23 cellular contexts compared by ENCODE assay signal in the genomic region with DNA sequence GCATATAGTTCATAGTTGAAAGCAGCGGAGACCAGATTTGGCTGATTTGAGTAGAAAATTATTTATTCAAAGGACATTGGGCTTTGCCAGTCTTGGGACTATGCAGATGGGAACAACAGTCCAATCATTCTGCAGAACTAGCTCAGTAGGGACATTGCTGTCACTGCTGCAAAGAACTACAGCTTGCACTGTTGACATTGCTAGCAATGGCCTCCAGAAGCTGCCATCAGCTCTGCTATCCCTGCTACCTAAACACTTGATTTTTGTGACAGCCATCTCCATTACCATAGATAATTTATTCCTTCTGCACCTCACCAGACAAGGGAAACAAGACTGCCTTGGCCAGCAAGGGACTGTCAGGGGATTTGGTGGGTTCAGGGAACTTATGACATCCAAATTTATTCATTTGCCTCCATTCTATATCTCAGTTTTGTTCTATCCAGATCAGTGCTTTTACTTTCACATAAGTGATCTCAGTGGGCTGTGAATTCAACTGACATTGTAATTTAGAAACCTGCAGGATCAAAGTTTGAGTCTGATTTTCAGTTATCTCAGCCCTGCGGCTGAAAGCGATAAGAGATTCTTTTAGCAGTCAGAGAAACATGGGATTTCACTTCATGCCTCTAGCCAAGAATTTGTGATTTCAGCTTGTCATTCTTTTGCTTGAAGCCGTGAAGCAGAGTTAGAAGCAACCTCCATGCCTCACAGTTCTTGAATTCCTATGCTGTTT.
A peak's percentile ranks its signal among the peaks of the same experiment; 100 is the strongest.
DNase-seq lines count a peak whose midpoint lies in the region; ATAC-seq and TF ChIP-seq lines count a peak whose summit lies in the region.
"Had no signal": no experiment of that assay in that cellular context is flagged by ENCODE, and none has a peak within 500 bp of the region (broad histone marks: within the 10 kb centered on the region; RNA-seq: fewer than 3 reads in every experiment).

No MANE protein-coding gene starts in this region.

- no peak for TF ChIP-seq CTCF in cardiac muscle cell (IDR thresholded peaks at IDR 0.05; ENCODE audit: low read depth, low read length)
- TF ChIP-seq CTCF in left ventricle myocardium inferior (IDR thresholded peaks at IDR 0.05; ENCODE audit: borderline replicate concordance): no peak

- ATAC-seq in HG02798 (IDR thresholded peaks at IDR 0.05; ENCODE audit: poor library complexity, unreplicated experiment) (peak; percentile 49), HG03159 (IDR thresholded peaks at IDR 0.05; ENCODE audit: unreplicated experiment) (no peak)
- ATAC-seq: activated CD4-positive, CD25-positive, alpha-beta regulatory T cell treated with anti-CD3 and anti-CD28 coated beads, Interleukin-2, amount 50 U/mL, for 24 hours; left colon had no signal

- peak in 1 of 2 donors; percentile 47 for DNase-seq in cardiac muscle cell (ENCODE audit: low read depth in 1 of 2, low spot score in 1 of 2)
- no peak for DNase-seq in left ventricle myocardium inferior
- peak; percentile 12 for DNase-seq in OCI-M1 (lab: John Stamatoyannopoulos, UW)
- DNase-seq in mesenchymal stem cell: no peak
- DNase-seq in NCI-H510A treated with DMSO at 0.1 percent for 48 hours (lab: John Stamatoyannopoulos, UW): no peak
- DNase-seq in activated CD8-positive, alpha-beta memory T cell treated with anti-CD3 and anti-CD28 coated beads, Interleukin-2, amount 50 U/mL, for 4 hours: no peak
- DNase-seq: activated CD4-positive, alpha-beta memory T cell treated with anti-CD3 and anti-CD28 coated beads, Interleukin-2, amount 10 ng/mL, durations not matched to agents 7 days and 5 days; activated effector memory CD4-positive, alpha-beta T cell treated with anti-CD3 and anti-CD28 coated beads, Interleukin-2, amount 50 U/mL, for 16 hours; CD4-positive, CD25-positive, alpha-beta regulatory T cell; dorsolateral prefrontal cortex; left colon; NCI-H1417 treated with DMSO at 0.1 percent for 48 hours; NCI-H2081; NCI-H345; NCI-H748 treated with DMSO at 0.1 percent for 48 hours; sigmoid colon; SK-N-SH; thyroid gland had no signal

- 94% methylated on average over 4 of the region's 4 CpGs for WGBS in mesenchymal stem cell

- H3K4me1 ChIP-seq in cardiac muscle cell (ENCODE audit: low read depth) (peaks cover 15% of the 10 kb centered on the region), left ventricle myocardium inferior (peaks cover 11% of the 10 kb centered on the region), mesenchymal stem cell (ENCODE audit: control insufficient read depth, insufficient read depth, low read depth, low read length) (no peaks in the 10 kb centered on the region)
- H3K4me1 ChIP-seq: sigmoid colon, thyroid gland had no signal

- H3K27me3 ChIP-seq in cardiac muscle cell (no peaks in the 10 kb centered on the region), left ventricle myocardium inferior (ENCODE audit: low read depth) (no peaks in the 10 kb centered on the region), mesenchymal stem cell (ENCODE audit: control insufficient read depth in 1 of 2, insufficient read depth in 1 of 2, low read length in 2 of 2) (no peaks in the 10 kb centered on the region)
- H3K27me3 ChIP-seq: dorsolateral prefrontal cortex, neutrophil, sigmoid colon, thyroid gland had no signal

- H3K23ac ChIP-seq in mesenchymal stem cell (ENCODE audit: low read length in 2 of 2): no peak overlapping the region

- no peak overlapping the region for H3K4me2 ChIP-seq in mesenchymal stem cell (ENCODE audit: low read length, poor library complexity, severe bottlenecking)
- H3K4me2 ChIP-seq: KMS-11, SK-N-SH had no signal

- no peak overlapping the region for H4K8ac ChIP-seq in mesenchymal stem cell (ENCODE audit: low read length)

- no peak overlapping the region for H2BK15ac ChIP-seq in mesenchymal stem cell (ENCODE audit: low read depth, poor library complexity, severe bottlenecking)

- no peak overlapping the region for H2BK5ac ChIP-seq in mesenchymal stem cell (ENCODE audit: low read depth, low read length, poor library complexity, severe bottlenecking)

- H3K9me3 ChIP-seq in cardiac muscle cell (ENCODE audit: low read depth) (no peaks in the 10 kb centered on the region), left ventricle myocardium inferior (replicated peaks) (peaks cover 15% of the 10 kb centered on the region), mesenchymal stem cell (ENCODE audit: control insufficient read depth, low read length) (peaks cover 10% of the 10 kb centered on the region)
- H3K9me3 ChIP-seq: neutrophil, SK-N-SH, thyroid gland had no signal

- H3K27ac ChIP-seq in cardiac muscle cell: peak overlapping the region; percentile 89
- no peak overlapping the region for H3K27ac ChIP-seq in left ventricle myocardium inferior (replicated peaks)
- no peak overlapping the region for H3K27ac ChIP-seq in mesenchymal stem cell (ENCODE audit: low read length, poor library complexity, severe bottlenecking)
- H3K27ac ChIP-seq: KMS-11, neutrophil, sigmoid colon, thyroid gland had no signal

- no peak overlapping the region for H4K91ac ChIP-seq in mesenchymal stem cell (ENCODE audit: low read length)

- no peak overlapping the region for H3K4ac ChIP-seq in mesenchymal stem cell (ENCODE audit: low read depth in 1 of 2, low read length in 2 of 2)

- intact Hi-C loops in left ventricle myocardium inferior (cut with micrococcal nuclease): no loop called here

- H3K36me3 ChIP-seq in cardiac muscle cell (no peaks in the 10 kb centered on the region), left ventricle myocardium inferior (no peaks in the 10 kb centered on the region), mesenchymal stem cell (ENCODE audit: control insufficient read depth in 1 of 2, insufficient read depth in 2 of 2, low read depth in 1 of 2, low read length in 2 of 2) (no peaks in the 10 kb centered on the region)
- H3K36me3 ChIP-seq: neutrophil, sigmoid colon, thyroid gland had no signal

- no peak overlapping the region for H2AFZ ChIP-seq in mesenchymal stem cell (ENCODE audit: low read depth, low read length)

- H3K4me3 ChIP-seq in cardiac muscle cell (no peak overlapping the region), left ventricle myocardium inferior (no peak overlapping the region), mesenchymal stem cell (ENCODE audit: insufficient read depth in 1 of 2, low read depth in 1 of 2, low read length in 2 of 2) (no peak overlapping the region)
- H3K4me3 ChIP-seq: dorsolateral prefrontal cortex, sigmoid colon, thyroid gland had no signal

- H2BK12ac ChIP-seq in mesenchymal stem cell (ENCODE audit: low read length in 2 of 2): no peak overlapping the region

- H2AK5ac ChIP-seq in mesenchymal stem cell (ENCODE audit: low read length, severe bottlenecking): no peak overlapping the region

- no peak overlapping the region for H3K18ac ChIP-seq in mesenchymal stem cell (ENCODE audit: low read depth in 1 of 2, low read length in 2 of 2)

- no peak overlapping the region for H3K9ac ChIP-seq in mesenchymal stem cell (ENCODE audit: low read length)
- H3K9ac ChIP-seq: KMS-11, SK-N-SH had no signal

- no peak overlapping the region for H2BK120ac ChIP-seq in mesenchymal stem cell (ENCODE audit: low read depth, low read length)

- H3K79me1 ChIP-seq in mesenchymal stem cell (replicated peaks; ENCODE audit: low read length, poor library complexity, severe bottlenecking): no peaks in the 10 kb centered on the region

- no peak overlapping the region for H3K14ac ChIP-seq in mesenchymal stem cell (ENCODE audit: low read length in 2 of 2)
